ENCODE assay signal across 1 cellular context in genomic region chr11:57335343-57336110, GRCh38.
TF ChIP-seq lines count a peak whose summit lies in the region.

Gene SSRP1 (minus strand): TSS chr11:57335892. CDS start chr11:57335121, 771 bp downstream.

TF ChIP-seq in HEK293, 187 proteins besides CTCF, POLR2A, EP300 and RAD21 (continued from another document and continues in another):
- TF ChIP-seq, protein P1, sequence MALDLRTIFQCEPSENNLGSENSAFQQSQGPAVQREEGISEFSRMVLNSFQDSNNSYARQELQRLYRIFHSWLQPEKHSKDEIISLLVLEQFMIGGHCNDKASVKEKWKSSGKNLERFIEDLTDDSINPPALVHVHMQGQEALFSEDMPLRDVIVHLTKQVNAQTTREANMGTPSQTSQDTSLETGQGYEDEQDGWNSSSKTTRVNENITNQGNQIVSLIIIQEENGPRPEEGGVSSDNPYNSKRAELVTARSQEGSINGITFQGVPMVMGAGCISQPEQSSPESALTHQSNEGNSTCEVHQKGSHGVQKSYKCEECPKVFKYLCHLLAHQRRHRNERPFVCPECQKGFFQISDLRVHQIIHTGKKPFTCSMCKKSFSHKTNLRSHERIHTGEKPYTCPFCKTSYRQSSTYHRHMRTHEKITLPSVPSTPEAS (tag by site-specific recombination; IDR thresholded peaks at IDR 0.05): no peak
- no peak for TF ChIP-seq ZNF623 (tag by site-specific recombination; IDR thresholded peaks at IDR 0.05)
- no peak for TF ChIP-seq ZNF707 (tag by site-specific recombination; IDR thresholded peaks at IDR 0.05)
- TF ChIP-seq, protein P2, sequence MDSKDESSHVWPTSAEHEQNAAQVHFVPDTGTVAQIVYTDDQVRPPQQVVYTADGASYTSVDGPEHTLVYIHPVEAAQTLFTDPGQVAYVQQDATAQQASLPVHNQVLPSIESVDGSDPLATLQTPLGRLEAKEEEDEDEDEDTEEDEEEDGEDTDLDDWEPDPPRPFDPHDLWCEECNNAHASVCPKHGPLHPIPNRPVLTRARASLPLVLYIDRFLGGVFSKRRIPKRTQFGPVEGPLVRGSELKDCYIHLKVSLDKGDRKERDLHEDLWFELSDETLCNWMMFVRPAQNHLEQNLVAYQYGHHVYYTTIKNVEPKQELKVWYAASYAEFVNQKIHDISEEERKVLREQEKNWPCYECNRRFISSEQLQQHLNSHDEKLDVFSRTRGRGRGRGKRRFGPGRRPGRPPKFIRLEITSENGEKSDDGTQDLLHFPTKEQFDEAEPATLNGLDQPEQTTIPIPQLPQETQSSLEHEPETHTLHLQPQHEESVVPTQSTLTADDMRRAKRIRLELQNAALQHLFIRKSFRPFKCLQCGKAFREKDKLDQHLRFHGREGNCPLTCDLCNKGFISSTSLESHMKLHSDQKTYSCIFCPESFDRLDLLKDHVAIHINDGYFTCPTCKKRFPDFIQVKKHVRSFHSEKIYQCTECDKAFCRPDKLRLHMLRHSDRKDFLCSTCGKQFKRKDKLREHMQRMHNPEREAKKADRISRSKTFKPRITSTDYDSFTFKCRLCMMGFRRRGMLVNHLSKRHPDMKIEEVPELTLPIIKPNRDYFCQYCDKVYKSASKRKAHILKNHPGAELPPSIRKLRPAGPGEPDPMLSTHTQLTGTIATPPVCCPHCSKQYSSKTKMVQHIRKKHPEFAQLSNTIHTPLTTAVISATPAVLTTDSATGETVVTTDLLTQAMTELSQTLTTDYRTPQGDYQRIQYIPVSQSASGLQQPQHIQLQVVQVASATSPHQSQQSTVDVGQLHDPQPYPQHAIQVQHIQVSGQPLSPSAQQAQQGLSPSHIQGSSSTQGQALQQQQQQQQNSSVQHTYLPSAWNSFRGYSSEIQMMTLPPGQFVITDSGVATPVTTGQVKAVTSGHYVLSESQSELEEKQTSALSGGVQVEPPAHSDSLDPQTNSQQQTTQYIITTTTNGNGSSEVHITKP (tag by site-specific recombination; IDR thresholded peaks at IDR 0.05): peak; percentile 96
- TF ChIP-seq EGR2 (tag by site-specific recombination; IDR thresholded peaks at IDR 0.05; ENCODE audit: low read depth): no peak
- no peak for TF ChIP-seq YY2 (tag by site-specific recombination; IDR thresholded peaks at IDR 0.05)
- TF ChIP-seq ZNF792 (tag by site-specific recombination; IDR thresholded peaks at IDR 0.05): no peak
- TF ChIP-seq ZBTB7A (tag by site-specific recombination; IDR thresholded peaks at IDR 0.05; ENCODE audit: low read depth): no peak
- no peak for TF ChIP-seq ZNF830 (tag by site-specific recombination; IDR thresholded peaks at IDR 0.05; ENCODE audit: low read depth)
- TF ChIP-seq ZNF426 (tag by site-specific recombination; IDR thresholded peaks at IDR 0.05): no peak
- TF ChIP-seq ZNF423 (tag by site-specific recombination; IDR thresholded peaks at IDR 0.05): no peak
- TF ChIP-seq ZNF645 (tag by site-specific recombination; IDR thresholded peaks at IDR 0.05): no peak
- TF ChIP-seq ZBTB8A (tag by site-specific recombination; IDR thresholded peaks at IDR 0.05): no peak
- no peak for TF ChIP-seq ZBTB1 (tag by site-specific recombination; IDR thresholded peaks at IDR 0.05)
- no peak for TF ChIP-seq ZNF580 (tag by site-specific recombination; IDR thresholded peaks at IDR 0.05)
- TF ChIP-seq ZNF621 (tag by site-specific recombination; IDR thresholded peaks at IDR 0.05): no peak
- no peak for TF ChIP-seq GLIS1 (tag by site-specific recombination; IDR thresholded peaks at IDR 0.05)
- TF ChIP-seq, protein P3, sequence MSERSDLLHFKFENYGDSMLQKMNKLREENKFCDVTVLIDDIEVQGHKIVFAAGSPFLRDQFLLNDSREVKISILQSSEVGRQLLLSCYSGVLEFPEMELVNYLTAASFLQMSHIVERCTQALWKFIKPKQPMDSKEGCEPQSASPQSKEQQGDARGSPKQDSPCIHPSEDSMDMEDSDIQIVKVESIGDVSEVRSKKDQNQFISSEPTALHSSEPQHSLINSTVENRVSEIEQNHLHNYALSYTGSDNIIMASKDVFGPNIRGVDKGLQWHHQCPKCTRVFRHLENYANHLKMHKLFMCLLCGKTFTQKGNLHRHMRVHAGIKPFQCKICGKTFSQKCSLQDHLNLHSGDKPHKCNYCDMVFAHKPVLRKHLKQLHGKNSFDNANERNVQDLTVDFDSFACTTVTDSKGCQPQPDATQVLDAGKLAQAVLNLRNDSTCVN (tag by site-specific recombination; optimal IDR thresholded peaks at IDR 0.05): peak; percentile 64
- no peak for TF ChIP-seq ATF2 (tag by site-specific recombination; IDR thresholded peaks at IDR 0.05; ENCODE audit: low read depth)
- TF ChIP-seq ZNF521 (tag by site-specific recombination; IDR thresholded peaks at IDR 0.05): no peak
- peak; percentile 26; the same call in 1 of the 2 replicates for TF ChIP-seq ZNF660 (tag by site-specific recombination; IDR thresholded peaks at IDR 0.05)
- TF ChIP-seq ZFHX2 (tag by site-specific recombination; conservative IDR thresholded peaks at IDR 0.05): no peak; the same call in 1 of the 2 replicates
- no peak for TF ChIP-seq ZNF324 (tag by site-specific recombination; IDR thresholded peaks at IDR 0.05)
- no peak for TF ChIP-seq ZFP69B (tag by site-specific recombination; IDR thresholded peaks at IDR 0.05)
- no peak for TF ChIP-seq ZNF449 (tag by site-specific recombination; IDR thresholded peaks at IDR 0.05)
- no peak for TF ChIP-seq KLF16 (tag by site-specific recombination; IDR thresholded peaks at IDR 0.05)
- TF ChIP-seq ZNF175 (tag by site-specific recombination; IDR thresholded peaks at IDR 0.05): no peak
- no peak for TF ChIP-seq ZNF433 (tag by site-specific recombination; IDR thresholded peaks at IDR 0.05; ENCODE audit: low read depth)
- no peak for TF ChIP-seq ZNF677 (tag by site-specific recombination; IDR thresholded peaks at IDR 0.05)
- peak; percentile 41; the same call in 1 of the 2 replicates for TF ChIP-seq ZNF518A (tag by site-specific recombination; conservative IDR thresholded peaks at IDR 0.05; ENCODE audit: low read depth)
- TF ChIP-seq SP3 (tag by site-specific recombination; IDR thresholded peaks at IDR 0.05): 0 out of 2 replicates have a peak, but pooled peaks have one; percentile 16
- TF ChIP-seq ZNF16 (tag by site-specific recombination; IDR thresholded peaks at IDR 0.05; ENCODE audit: low read depth): no peak
- no peak for TF ChIP-seq ZNF600 (tag by site-specific recombination; IDR thresholded peaks at IDR 0.05)
- TF ChIP-seq REST (tag by site-specific recombination; IDR thresholded peaks at IDR 0.05): no peak
- TF ChIP-seq ZNF654 (tag by site-specific recombination; IDR thresholded peaks at IDR 0.05; ENCODE audit: low read depth): no peak
- TF ChIP-seq ZNF133 (tag by site-specific recombination; IDR thresholded peaks at IDR 0.05): no peak
- TF ChIP-seq KLF7 (tag by site-specific recombination; IDR thresholded peaks at IDR 0.05; ENCODE audit: borderline replicate concordance): no peak
- TF ChIP-seq ZNF510 (tag by site-specific recombination; IDR thresholded peaks at IDR 0.05; ENCODE audit: insufficient replicate concordance): no peak
- TF ChIP-seq ZSCAN30 (tag by site-specific recombination; IDR thresholded peaks at IDR 0.05): peak; percentile 19; the same call in 1 of the 2 replicates
- TF ChIP-seq HOXD13 (CRISPR knock-in tag; IDR thresholded peaks at IDR 0.05; ENCODE audit: borderline replicate concordance): no peak
- TF ChIP-seq ZNF292 (tag by site-specific recombination; IDR thresholded peaks at IDR 0.05; ENCODE audit: borderline replicate concordance, low read depth): no peak
- no peak for TF ChIP-seq MYNN (tag by site-specific recombination; IDR thresholded peaks at IDR 0.05; ENCODE audit: borderline replicate concordance)
- peak; percentile 87 for TF ChIP-seq ZNF335 (tag by site-specific recombination; conservative IDR thresholded peaks at IDR 0.05)
- no peak for TF ChIP-seq ZNF560 (tag by site-specific recombination; IDR thresholded peaks at IDR 0.05; ENCODE audit: borderline replicate concordance)
- no peak for TF ChIP-seq SETDB1 (IDR thresholded peaks at IDR 0.05; ENCODE audit: insufficient read length, low read length)
- TF ChIP-seq ZNF221 (tag by site-specific recombination; IDR thresholded peaks at IDR 0.05; ENCODE audit: borderline replicate concordance): no peak
- peak; percentile 44; the same call in 1 of the 2 replicates for TF ChIP-seq ZXDB (tag by site-specific recombination; IDR thresholded peaks at IDR 0.05)
